ENCODE assay signal across 9 cellular contexts in genomic region chr11:14544611-14545010, GRCh38.
DNase-seq lines count a peak whose midpoint lies in the region; ATAC-seq lines count a peak whose summit lies in the region.
"Had no signal": no experiment of that assay in that cellular context is flagged by ENCODE, and none has a peak within 500 bp of the region (broad histone marks: within the 10 kb centered on the region; RNA-seq: fewer than 3 reads in every experiment).

No MANE protein-coding gene starts in this region.

- H3K27ac ChIP-seq in SK-N-MC = peak overlapping the region; percentile 74; the same call in 1 of the 2 replicates

- DNase-seq in activated CD4-positive, CD25-positive, alpha-beta regulatory T cell treated with anti-CD3 and anti-CD28 coated beads, Interleukin-2, amount 50 U/mL, for 72 hours = no peak
- DNase-seq in SK-N-MC (ENCODE audit: low read depth, low spot score) = no peak
- DNase-seq in stimulated activated effector memory CD8-positive, alpha-beta T cell treated with anti-CD3 and anti-CD28 coated beads, Interleukin-12 subunit alpha, Interleukin-12 subunit beta, amount 100 ng/mL, for 72 hours (ENCODE audit: low spot score in 2 of 2) = no peak
- no peak for DNase-seq in GDM1 (lab: John Stamatoyannopoulos, UW)
- DNase-seq in cerebellar nuclear complex (lab: John Stamatoyannopoulos, UW) = no peak
- DNase-seq: kidney had no signal

- H3K9ac ChIP-seq in SK-N-MC (ENCODE audit: insufficient read length) = no peak overlapping the region

- H3K9me3 Mint-ChIP-seq in stimulated activated effector memory CD8-positive, alpha-beta T cell treated with anti-CD3 and anti-CD28 coated beads, Interleukin-12 subunit alpha, Interleukin-12 subunit beta, amount 100 ng/mL, for 72 hours = peaks cover 2% of the 10 kb centered on the region

- peak overlapping the region; percentile 89 for H3K27ac Mint-ChIP-seq in stimulated activated effector memory CD8-positive, alpha-beta T cell treated with anti-CD3 and anti-CD28 coated beads, Interleukin-12 subunit alpha, Interleukin-12 subunit beta, amount 100 ng/mL, for 72 hours

- ATAC-seq in activated CD4-positive, CD25-positive, alpha-beta regulatory T cell treated with anti-CD3 and anti-CD28 coated beads, Interleukin-2, amount 50 U/mL, for 24 hours = peak; percentile 86 to 89
- ATAC-seq in HG03039 (IDR thresholded peaks at IDR 0.05; ENCODE audit: unreplicated experiment) (peak; percentile 76), HG03025 (IDR thresholded peaks at IDR 0.05; ENCODE audit: low FRiP score, unreplicated experiment) (no peak)
- ATAC-seq in stimulated activated effector memory CD8-positive, alpha-beta T cell treated with anti-CD3 and anti-CD28 coated beads, Interleukin-12 subunit alpha, Interleukin-12 subunit beta, amount 100 ng/mL, for 72 hours = peak; percentile 95

- peaks cover 8% of the 10 kb centered on the region for H3K36me3 Mint-ChIP-seq in stimulated activated effector memory CD8-positive, alpha-beta T cell treated with anti-CD3 and anti-CD28 coated beads, Interleukin-12 subunit alpha, Interleukin-12 subunit beta, amount 100 ng/mL, for 72 hours

- no peaks in the 10 kb centered on the region for H3K36me3 ChIP-seq in SK-N-MC (ENCODE audit: insufficient read depth, low read length)

- peak overlapping the region; percentile 33 for H3K4me3 Mint-ChIP-seq in stimulated activated effector memory CD8-positive, alpha-beta T cell treated with anti-CD3 and anti-CD28 coated beads, Interleukin-12 subunit alpha, Interleukin-12 subunit beta, amount 100 ng/mL, for 72 hours

- no peaks in the 10 kb centered on the region for H3K9me3 ChIP-seq in SK-N-MC (ENCODE audit: low read depth, low read length)

- H3K4me1 Mint-ChIP-seq in stimulated activated effector memory CD8-positive, alpha-beta T cell treated with anti-CD3 and anti-CD28 coated beads, Interleukin-12 subunit alpha, Interleukin-12 subunit beta, amount 100 ng/mL, for 72 hours = peaks cover 44% of the 10 kb centered on the region

- no peak overlapping the region for H3K4me3 ChIP-seq in SK-N-MC
